20 cellular contexts compared by ENCODE assay signal in the genomic region with DNA sequence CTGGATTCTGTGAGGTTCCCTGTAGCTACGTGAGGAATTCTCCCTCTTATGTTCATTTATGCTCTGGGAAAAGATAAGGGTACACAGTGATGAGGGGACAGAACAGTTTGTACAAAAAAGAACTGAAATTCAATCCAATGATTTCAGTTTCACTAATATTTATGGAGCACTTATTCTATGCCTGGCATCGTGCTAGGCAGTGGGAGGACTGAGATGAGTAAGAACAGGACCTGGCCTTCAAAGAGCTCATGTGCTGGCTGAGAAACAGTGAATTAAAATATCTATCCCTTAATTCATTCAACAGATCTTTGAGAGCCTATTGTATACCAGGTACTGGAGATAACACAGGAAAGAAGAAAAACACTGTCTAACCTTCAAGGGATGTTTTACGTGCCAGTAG.
"Had no signal": no experiment of that assay in that cellular context is flagged by ENCODE, and none has a peak within 500 bp of the region (broad histone marks: within the 10 kb centered on the region; RNA-seq: fewer than 3 reads in every experiment).

No MANE protein-coding gene starts in this region.

- FAIRE-seq: endometrium, frontal cortex had no signal

- H3K27ac ChIP-seq: neutrophil, VCaP had no signal

- ATAC-seq: mucosa of descending colon; naive thymus-derived CD8-positive, alpha-beta T cell had no signal

- H3K4me3 ChIP-seq: coronary artery, mucosa of descending colon had no signal

- H3K27me3 ChIP-seq: neutrophil had no signal

- H3K9me3 ChIP-seq: mucosa of descending colon, neutrophil had no signal

- DNase-seq: activated CD4-positive, alpha-beta T cell treated with anti-CD3 and anti-CD28 coated beads for 1 hour; activated CD8-positive, alpha-beta memory T cell treated with anti-CD3 and anti-CD28 coated beads for 24 hours; activated CD8-positive, alpha-beta memory T cell treated with anti-CD3 and anti-CD28 coated beads, Interleukin-2, amount 50 U/mL, for 48 hours; activated effector memory CD4-positive, alpha-beta T cell treated with anti-CD3 and anti-CD28 coated beads, Interleukin-2, amount 50 U/mL, for 16 hours; activated naive CD4-positive, alpha-beta T cell treated with anti-CD3 and anti-CD28 coated beads, Interleukin-2, amount 50 U/mL, for 16 hours; activated T-cell treated with anti-CD3 and anti-CD28 coated beads, Interleukin-2, amount 50 U/mL, for 48 hours; erythroblast; head of caudate nucleus; mucosa of descending colon; naive thymus-derived CD8-positive, alpha-beta T cell; stimulated activated CD4-positive, alpha-beta T cell treated with anti-CD3 and anti-CD28 coated beads, Interleukin-12 subunit alpha, Interleukin-12 subunit beta, amount 100 ng/mL, for 4 hours; stimulated activated CD4-positive, alpha-beta T cell treated with anti-CD3 and anti-CD28 coated beads, Interleukin-1b, Interleukin-23, amount 100 ng/mL, for 48 hours; stimulated activated naive CD4-positive, alpha-beta T cell treated with Interleukin-2 at 50 U/mL for 16 hours; substantia nigra; T-helper 2 cell had no signal
